22 cellular contexts compared by ENCODE assay signal in genomic region chr17:71398706-71399620, GRCh38.
DNase-seq lines count a peak whose midpoint lies in the region; ATAC-seq and TF ChIP-seq lines count a peak whose summit lies in the region.
"Had no signal": no experiment of that assay in that cellular context is flagged by ENCODE, and none has a peak within 500 bp of the region (broad histone marks: within the 10 kb centered on the region; RNA-seq: fewer than 3 reads in every experiment).

No MANE protein-coding gene starts in this region.

- H2AFZ ChIP-seq in GM23338 (no peak overlapping the region; the same call in 1 of the 2 replicates), OCI-LY7 (ENCODE audit: low read length) (peak overlapping the region; percentile 38; the same call in 1 of the 2 replicates), neuronal stem cell (ENCODE audit: low read length) (peak overlapping the region; percentile 31)

- in situ Hi-C loops in G401 (cut with HindIII; ENCODE audit: low sequenced_read_pairs), result no loop called here

- H2AK5ac ChIP-seq in neuronal stem cell (ENCODE audit: low read depth, low read length), result no peak overlapping the region

- intact Hi-C loops in OCI-LY7 (cut with micrococcal nuclease; ENCODE audit: unreplicated experiment), result no loop called here

- H3K27ac Mint-ChIP-seq in GM23338, result peak overlapping the region; percentile 65; the same call in 1 of the 2 replicates
- H3K27ac Mint-ChIP-seq: activated CD8-positive, alpha-beta T cell treated with anti-CD3 and anti-CD28 coated beads for 36 hours; natural killer cell treated with Interleukin-12 subunit alpha and Interleukin-12 subunit beta and Interleukin-15 and Interleukin-18, amount 100 ng/mL, for 72 hours; T-cell had no signal

- no peak overlapping the region for H3K18ac ChIP-seq in neuronal stem cell (ENCODE audit: low read length)

- H3K23ac ChIP-seq in neuronal stem cell (ENCODE audit: low read depth, low read length, poor library complexity), result no peak overlapping the region

- ATAC-seq in GM23338, result peak; percentile 49
- ATAC-seq: activated CD8-positive, alpha-beta T cell treated with anti-CD3 and anti-CD28 coated beads for 36 hours; gastroesophageal sphincter; lower lobe of right lung; natural killer cell treated with Interleukin-12 subunit alpha and Interleukin-12 subunit beta and Interleukin-15 and Interleukin-18, amount 100 ng/mL, for 72 hours; Right ventricle myocardium inferior; T-cell had no signal

- H3K4ac ChIP-seq in neuronal stem cell (ENCODE audit: low read length), result no peak overlapping the region

- no peak overlapping the region for H3K14ac ChIP-seq in neuronal stem cell (ENCODE audit: low read length)

- no peaks in the 10 kb centered on the region; the same call in 2 of the 3 replicates for H3K9me3 Mint-ChIP-seq in GM23338

- H3K79me1 ChIP-seq in neuronal stem cell (ENCODE audit: low read depth, low read length), result no peaks in the 10 kb centered on the region

- H4K20me1 ChIP-seq in GM23338 (replicated peaks; ENCODE audit: insufficient read depth) (no peaks in the 10 kb centered on the region), OCI-LY7 (ENCODE audit: insufficient read depth, low read length) (no peaks in the 10 kb centered on the region)

- H3K4me1 ChIP-seq in GM23338 (ENCODE audit: insufficient read depth), result peaks cover 5% of the 10 kb centered on the region; the same call in 1 of the 2 replicates
- peaks cover 21% of the 10 kb centered on the region for H3K4me1 ChIP-seq in OCI-LY7 (ENCODE audit: insufficient read depth, low read length, poor library complexity, severe bottlenecking)
- H3K4me1 ChIP-seq in neuronal stem cell (ENCODE audit: control insufficient read depth in 2 of 2, insufficient read depth in 1 of 2, low read depth in 1 of 2, low read length in 2 of 2), result peaks cover 3 to 5% of the 10 kb centered on the region in 2 donors
- H3K4me1 ChIP-seq: adrenal gland, gastroesophageal sphincter, lower lobe of right lung, transverse colon had no signal

- H2BK15ac ChIP-seq in neuronal stem cell (ENCODE audit: low read length), result no peak overlapping the region

- CTCF ChIA-PET in OCI-LY7 (lab: Charles Lee; ENCODE audit: unreplicated experiment), result no interaction called here

- H3K27ac ChIP-seq in GM23338 (ENCODE audit: low read depth) (no peak overlapping the region), OCI-LY7 (ENCODE audit: low read depth, low read length, poor library complexity, severe bottlenecking) (no peak overlapping the region), neuronal stem cell (replicated peaks; ENCODE audit: low read length) (no peak overlapping the region)
- H3K27ac ChIP-seq: adrenal gland, gastroesophageal sphincter, lower lobe of right lung, transverse colon, VCaP had no signal

- H3K27me3 ChIP-seq in GM23338 (ENCODE audit: insufficient read depth) (no peaks in the 10 kb centered on the region), neuronal stem cell (ENCODE audit: control insufficient read depth in 3 of 3, insufficient read depth in 3 of 3, low read depth in 1 of 3, low read length in 3 of 3) (no peaks in the 10 kb centered on the region)
- H3K27me3 ChIP-seq: gastroesophageal sphincter, transverse colon had no signal

- H3K4me2 ChIP-seq in GM23338 (0 out of 2 replicates have a peak overlapping the region, but pooled peaks have one; percentile 20), OCI-LY7 (ENCODE audit: low read length) (peak overlapping the region; percentile 3; the same call in 1 of the 2 replicates), neuronal stem cell (ENCODE audit: insufficient read depth, low read length, poor library complexity, severe bottlenecking) (no peak overlapping the region)

- no peaks in the 10 kb centered on the region for H3K36me3 ChIP-seq in GM23338 (ENCODE audit: insufficient read depth)
- no peaks in the 10 kb centered on the region for H3K36me3 ChIP-seq in OCI-LY7 (ENCODE audit: insufficient read depth, low read length)
- no peaks in the 10 kb centered on the region for H3K36me3 ChIP-seq in neuronal stem cell (replicated peaks in 1 of 2; ENCODE audit: control insufficient read depth in 2 of 2, insufficient read depth in 2 of 2, low read length in 2 of 2)
- H3K36me3 ChIP-seq: adrenal gland, gastroesophageal sphincter, lower lobe of right lung, transverse colon had no signal

- H3K79me2 ChIP-seq in GM23338 (replicated peaks; ENCODE audit: insufficient read depth) (no peaks in the 10 kb centered on the region), OCI-LY7 (ENCODE audit: insufficient read depth, low read depth, low read length) (no peaks in the 10 kb centered on the region)

- peaks cover 7% of the 10 kb centered on the region for H3K4me1 Mint-ChIP-seq in GM23338
- H3K4me1 Mint-ChIP-seq: T-cell had no signal

- peaks cover 4% of the 10 kb centered on the region; the same call in 1 of the 2 replicates for H3K9me2 ChIP-seq in GM23338 (ENCODE audit: insufficient read depth)
- H3K9me2 ChIP-seq in OCI-LY7 (ENCODE audit: insufficient read depth, low read length), result no peaks in the 10 kb centered on the region

- no peaks in the 10 kb centered on the region for H3K27me3 Mint-ChIP-seq in GM23338 (ENCODE audit: insufficient read depth, low read depth, poor library complexity)
- H3K27me3 Mint-ChIP-seq: activated CD8-positive, alpha-beta T cell treated with anti-CD3 and anti-CD28 coated beads for 36 hours; natural killer cell treated with Interleukin-12 subunit alpha and Interleukin-12 subunit beta and Interleukin-15 and Interleukin-18, amount 100 ng/mL, for 72 hours; T-cell had no signal

- H3F3A ChIP-seq in GM23338 (replicated peaks; ENCODE audit: low read depth), result no peaks in the 10 kb centered on the region

- DNase-seq in GM23338 (ENCODE audit: low spot score) (peak; percentile 40), OCI-LY7 (ENCODE audit: low spot score) (no peak), fibroblast of pulmonary artery (ENCODE audit: low read depth) (peak; percentile 6), neuronal stem cell (ENCODE audit: low spot score) (no peak), DMS153 treated with DMSO at 0.1 percent for 48 hours (lab: John Stamatoyannopoulos, UW; ENCODE audit: unreplicated experiment) (no peak), G401 (ENCODE audit: low spot score) (no peak), activated gamma-delta T cell treated with Interleukin-2 at 50 U/mL for 16 hours (no peak)
- no peak for DNase-seq in activated T-cell treated with anti-CD3 and anti-CD28 coated beads, Interleukin-2, amount 50 U/mL, for 1 hour
- DNase-seq: activated CD8-positive, alpha-beta T cell treated with anti-CD3 and anti-CD28 coated beads for 36 hours; adrenal gland; Calu3; Karpas-422; lower lobe of right lung; NCI-H1105 treated with DMSO at 0.1 percent for 48 hours; NCI-H446; stimulated activated naive CD4-positive, alpha-beta T cell; T-cell; transverse colon had no signal

- H3K4me3 Mint-ChIP-seq in GM23338, result no peak overlapping the region
- H3K4me3 Mint-ChIP-seq: activated CD8-positive, alpha-beta T cell treated with anti-CD3 and anti-CD28 coated beads for 36 hours; natural killer cell treated with Interleukin-12 subunit alpha and Interleukin-12 subunit beta and Interleukin-15 and Interleukin-18, amount 100 ng/mL, for 72 hours; T-cell had no signal

- no CpG with 5 or more reads among the region's 9 CpGs for WGBS in neuronal stem cell (ENCODE audit: extremely low coverage in 2 of 2, insufficient read length in 2 of 2, insufficient replicate concordance in 1 of 2), 2 donors

- H3K36me3 Mint-ChIP-seq in GM23338 (ENCODE audit: low read depth), result no peaks in the 10 kb centered on the region
- H3K36me3 Mint-ChIP-seq: natural killer cell treated with Interleukin-12 subunit alpha and Interleukin-12 subunit beta and Interleukin-15 and Interleukin-18, amount 100 ng/mL, for 72 hours; T-cell had no signal

- H2BK12ac ChIP-seq in neuronal stem cell (ENCODE audit: low read length), result no peak overlapping the region

- H4K91ac ChIP-seq in neuronal stem cell (ENCODE audit: low read depth, low read length, poor library complexity), result no peak overlapping the region

- BruUV-seq in OCI-LY7 (replicated peaks; lab: Mats Ljungman, UMichigan), result no TSS peak

- no peak overlapping the region for H2BK120ac ChIP-seq in neuronal stem cell (ENCODE audit: low read depth, low read length)

- no peak overlapping the region for H3K4me3 ChIP-seq in GM23338
- no peak overlapping the region for H3K4me3 ChIP-seq in OCI-LY7 (ENCODE audit: low read depth, low read length, poor library complexity, severe bottlenecking)
- no peak overlapping the region for H3K4me3 ChIP-seq in fibroblast of pulmonary artery (replicated peaks; ENCODE audit: low read depth, low read length)
- H3K4me3 ChIP-seq in neuronal stem cell (ENCODE audit: low read length in 2 of 2), result no peak overlapping the region
- H3K4me3 ChIP-seq: adrenal gland, gastroesophageal sphincter, lower lobe of right lung, transverse colon had no signal

- H3K9me3 ChIP-seq in OCI-LY7 (ENCODE audit: low read length), result no peaks in the 10 kb centered on the region
- H3K9me3 ChIP-seq in neuronal stem cell (replicated peaks in 1 of 2; ENCODE audit: control insufficient read depth in 2 of 2, insufficient read depth in 1 of 2, low read depth in 1 of 2, low read length in 2 of 2), result no peaks in the 10 kb centered on the region
- H3K9me3 ChIP-seq: adrenal gland, gastroesophageal sphincter, lower lobe of right lung, transverse colon had no signal

- TF ChIP-seq CTCF in GM23338 (conservative IDR thresholded peaks at IDR 0.05; ENCODE audit: low read depth in 2 of 2), result no peak
- TF ChIP-seq CTCF in OCI-LY7 (conservative IDR thresholded peaks at IDR 0.05; ENCODE audit: low read length), result no peak
- no peak for TF ChIP-seq CTCF in fibroblast of pulmonary artery (IDR thresholded peaks at IDR 0.05; ENCODE audit: low read length, missing control alignments)

- H3K9ac ChIP-seq in neuronal stem cell (ENCODE audit: low read depth, low read length, poor library complexity), result no peak overlapping the region

- no peak overlapping the region for H4K8ac ChIP-seq in neuronal stem cell (ENCODE audit: low read depth, low read length)

- POLR2A ChIA-PET in OCI-LY7 (lab: Charles Lee), result interaction anchor here (0.5 to 2.6 kb wide), 5 partner anchors 10 to 1372 kb away, joined by 3 to 9 read pairs (median 3); no protein-coding TSS in a partner anchor

- H2BK5ac ChIP-seq in neuronal stem cell (ENCODE audit: low read length), result no peak overlapping the region

TF ChIP-seq in GM23338, 12 proteins besides CTCF, POLR2A, EP300 and RAD21 (continues in another document):
- TF ChIP-seq EZH2 (IDR thresholded peaks at IDR 0.05; ENCODE audit: low read depth, unreplicated experiment), result no peak
- TF ChIP-seq JUNB (IDR thresholded peaks at IDR 0.05; ENCODE audit: unreplicated experiment), result no peak
- no peak for TF ChIP-seq POLR2AphosphoS5 (IDR thresholded peaks at IDR 0.05; ENCODE audit: low read depth)
- TF ChIP-seq ZNF114 (CRISPR knock-in tag; IDR thresholded peaks at IDR 0.05), result no peak
- no peak for TF ChIP-seq ZNF331 (CRISPR knock-in tag; IDR thresholded peaks at IDR 0.05; ENCODE audit: low read depth)

Comparison
In these comparisons a context has a peak if more than half of its experiments do, and no peak if none do; other contexts are left out.
1. DNase-seq: peak in GM23338 (single experiment) and fibroblast of pulmonary artery (single experiment); none in OCI-LY7 (single experiment), neuronal stem cell (single experiment), activated T-cell treated with anti-CD3 and anti-CD28 coated beads, Interleukin-2, amount 50 U/mL, for 1 hour (single experiment), DMS153 treated with DMSO at 0.1 percent for 48 hours (single experiment), G401 (single experiment) and activated gamma-delta T cell treated with Interleukin-2 at 50 U/mL for 16 hours (single experiment).